ENCODE assay signal across 9 cellular contexts in genomic region chr3:130110622-130111169, GRCh38. TPM values are rescaled to one million over a fixed set of nuclear protein-coding genes. Genes with fewer than 3 reads are reported as not detected.
A peak's percentile ranks its signal among the peaks of the same experiment; 100 is the strongest.
DNase-seq lines count a peak whose midpoint lies in the region; ATAC-seq and TF ChIP-seq lines count a peak whose summit lies in the region.
"Not testable (repeated sequence)": the region's sequence is repeated elsewhere in the genome, so short reads cannot be mapped to it uniquely, and the experiment has no call there.
"Had no signal": no experiment of that assay in that cellular context is flagged by ENCODE, and none has a peak within 500 bp of the region (broad histone marks: within the 10 kb centered on the region; RNA-seq: fewer than 3 reads in every experiment).

No MANE protein-coding gene starts in this region.

- CTCF ChIA-PET in HCT116 (lab: Charles Lee): interaction anchor here (1.0 to 1.4 kb wide), 2 partner anchors 108 to 169 kb away, joined by 3 to 11 read pairs; no protein-coding TSS in a partner anchor

- TF ChIP-seq RAD21 in HCT116 (IDR thresholded peaks at IDR 0.05; ENCODE audit: low read depth): not testable (repeated sequence)

- peaks cover 16 to 25% of the 10 kb centered on the region in 2 experiments for H3K4me1 ChIP-seq in HCT116 (ENCODE audit: control insufficient read depth in 1 of 2, insufficient read depth in 2 of 2, low read length in 2 of 2)
- not testable (repeated sequence) for H3K4me1 ChIP-seq in muscle layer of colon (ENCODE audit: insufficient read depth, low read length)

- BruUV-seq in HCT116 (replicated peaks; lab: Mats Ljungman, UMichigan): TSS peak; percentile 62

- H3K9me3 ChIP-seq in HCT116 (ENCODE audit: control insufficient read depth in 1 of 2, insufficient read depth in 1 of 2, low read depth in 1 of 2, low read length in 2 of 2); muscle layer of colon (ENCODE audit: low read length): not testable (repeated sequence)

- ATAC-seq in HCT116: not testable (repeated sequence)

- DNase-seq in AG09309 (ENCODE audit: low read depth): peak; percentile 42
- not testable (repeated sequence) for DNase-seq in HCT116 (ENCODE audit: low read depth, low spot score)
- peak; percentile 4 for DNase-seq in NCI-H2196 (lab: John Stamatoyannopoulos, UW; ENCODE audit: unreplicated experiment)
- DNase-seq in brain microvascular endothelial cell: peak; percentile 80
- DNase-seq in globus pallidus (ENCODE audit: low spot score): peak; percentile 26
- DNase-seq in stimulated activated CD4-positive, alpha-beta T cell treated with anti-CD3 and anti-CD28 coated beads, Interleukin-4, amount 100 ng/mL, for 1 hour: peak; percentile 26

- peak overlapping the region; percentile 93 for H3K4me3 ChIP-seq in AG09309 (ENCODE audit: control insufficient read depth, low read depth, low read length)
- peak overlapping the region; percentile 74 to 79 for H3K4me3 ChIP-seq in HCT116 (replicated peaks in 1 of 2; ENCODE audit: low read depth in 1 of 2, low read length in 2 of 2)
- H3K4me3 ChIP-seq in WI38 (ENCODE audit: low read depth, low read length): peak overlapping the region; percentile 81
- H3K4me3 ChIP-seq in brain microvascular endothelial cell (ENCODE audit: low read depth, low read length): peak overlapping the region; percentile 73
- H3K4me3 ChIP-seq in muscle layer of colon (ENCODE audit: low read depth in 1 of 2, low read length in 2 of 2): peak overlapping the region; percentile 60 to 95

- intact Hi-C loops in HCT116 (cut with micrococcal nuclease): not testable (repeated sequence)

- RAD21 ChIA-PET in HCT116 (lab: Charles Lee; ENCODE audit: low non-redundant PET in 1 of 2, low total read pairs in 2 of 2, uncharacterized antibody in 2 of 2, unreplicated experiment in 2 of 2): interaction anchor here in 1 of 2 experiments (0.6 to 0.7 kb wide), 3 partner anchors 13 to 709 kb away, joined by 3 to 7 read pairs (median 4); no protein-coding TSS in a partner anchor

- H3K4me2 ChIP-seq in HCT116 (ENCODE audit: low read length): peak overlapping the region; percentile 72

- TF ChIP-seq POLR2A in HCT116 (IDR thresholded peaks at IDR 0.05; ENCODE audit: borderline replicate concordance, extremely low read depth, insufficient read depth, insufficient read length): not testable (repeated sequence)

- H2AFZ ChIP-seq in HCT116 (ENCODE audit: low read depth, low read length, poor library complexity, severe bottlenecking): not testable (repeated sequence)

- H3K27ac ChIP-seq in HCT116 (ENCODE audit: low read depth, low read length): peak overlapping the region; percentile 76
- H3K27ac ChIP-seq in brain microvascular endothelial cell: peak overlapping the region; percentile 87
- peak overlapping the region; percentile 61 for H3K27ac ChIP-seq in muscle layer of colon (ENCODE audit: low read depth, low read length)

- H3K9me2 ChIP-seq in HCT116 (ENCODE audit: insufficient read depth): not testable (repeated sequence)

- not testable (repeated sequence) for TF ChIP-seq CTCF in AG09309 (IDR thresholded peaks at IDR 0.05; ENCODE audit: control insufficient read depth, insufficient read depth, low read depth, low read length, missing control alignments); HCT116 (IDR thresholded peaks at IDR 0.05 in 2 of 3, conservative IDR thresholded peaks at IDR 0.05 in 1 of 3; ENCODE audit: borderline replicate concordance in 1 of 3, insufficient read depth in 1 of 3, low read depth in 2 of 3, low read length in 2 of 3); WI38 (IDR thresholded peaks at IDR 0.05; ENCODE audit: low read depth, low read length); brain microvascular endothelial cell (IDR thresholded peaks at IDR 0.05; ENCODE audit: low read depth, low read length, missing control alignments)

- not testable (repeated sequence) for H3K27me3 ChIP-seq in HCT116 (ENCODE audit: insufficient read depth, low read length); brain microvascular endothelial cell (replicated peaks); muscle layer of colon (ENCODE audit: control insufficient read depth in 1 of 2, insufficient read depth in 2 of 2, low read length in 2 of 2)

- H3K9ac ChIP-seq in HCT116 (ENCODE audit: low read length): peak overlapping the region; percentile 85
- not testable (repeated sequence) for H3K9ac ChIP-seq in muscle layer of colon (ENCODE audit: low read length)

- H4K20me1 ChIP-seq in HCT116 (ENCODE audit: insufficient read depth): not testable (repeated sequence)

- in situ Hi-C loops in brain microvascular endothelial cell (cut with HindIII; ENCODE audit: low pct_ligation_motif_present, low sequenced_read_pairs): not testable (repeated sequence)

- peaks cover 15% of the 10 kb centered on the region; the same call in 1 of the 2 replicates for H3K79me2 ChIP-seq in HCT116 (ENCODE audit: insufficient read depth, low read length)

- POLR2A ChIA-PET in HCT116 (lab: Charles Lee): not testable (repeated sequence)

- H3K36me3 ChIP-seq in HCT116 (ENCODE audit: control insufficient read depth in 1 of 2, insufficient read depth in 2 of 2, low read length in 2 of 2); brain microvascular endothelial cell (replicated peaks); muscle layer of colon (ENCODE audit: insufficient read depth, low read length): not testable (repeated sequence)

RNA-seq across cellular contexts. Expression of gene ALG1L2, which starts 29.1 kb away (rescaled TPM):
- total RNA-seq in HCT116 (2021; ENCODE audit: unreplicated experiment): 0.44 TPM
- polyA plus RNA-seq in HCT116 (2012): not detected in 2 replicates
- total RNA-seq: omental fat pad had no signal
